ENCODE assay signal across 12 cellular contexts in the genomic region with DNA sequence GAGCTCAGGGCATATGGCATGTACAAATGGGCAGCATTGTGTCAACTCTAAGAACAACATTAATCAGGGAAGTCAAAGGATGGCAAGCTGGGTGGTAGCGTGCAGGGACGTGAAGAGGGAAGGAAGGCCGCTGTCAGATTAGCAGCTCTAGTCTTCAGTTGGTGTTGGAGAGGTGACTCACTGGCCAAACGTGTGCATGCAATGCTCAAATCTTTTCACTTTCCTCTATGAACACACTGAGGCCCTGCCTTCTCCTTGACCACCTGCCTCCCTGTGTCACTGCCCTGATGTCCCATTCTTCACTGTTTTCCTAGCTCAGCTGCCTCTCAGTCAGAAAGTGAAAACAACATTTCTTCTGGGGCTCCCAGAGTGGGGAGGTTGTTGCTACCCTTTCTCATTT. TPM values are rescaled to one million over a fixed set of nuclear protein-coding genes. Genes with fewer than 3 reads are reported as not detected.
DNase-seq lines count a peak whose midpoint lies in the region; ATAC-seq and TF ChIP-seq lines count a peak whose summit lies in the region.
"Had no signal": no experiment of that assay in that cellular context is flagged by ENCODE, and none has a peak within 500 bp of the region (broad histone marks: within the 10 kb centered on the region; RNA-seq: fewer than 3 reads in every experiment).

No MANE protein-coding gene starts in this region.

- H3K27ac ChIP-seq in BLaER1 treated with 17β-estradiol and CSF1 and Interleukin-3, amounts not matched to agents 10 nM and 100 nM = peak overlapping the region in 5 of 11 experiments; percentile 2 to 43 (median 24); a peak in 5 of 22 replicates
- peak overlapping the region; percentile 58 for H3K27ac ChIP-seq in lower lobe of right lung
- H3K27ac ChIP-seq: spleen had no signal

- intact Hi-C loops in lower lobe of right lung (cut with DNase I) = no loop called here
- intact Hi-C loops in Right ventricle myocardium inferior (cut with DNase I) = no loop called here

- peak overlapping the region in 9 of 11 experiments; percentile 4 to 93 (median 79); a peak in 15 of 22 replicates for H3K4me2 ChIP-seq in BLaER1 treated with 17β-estradiol and CSF1 and Interleukin-3, amounts not matched to agents 10 nM and 100 nM

- H3K9ac ChIP-seq in BLaER1 treated with 17β-estradiol and CSF1 and Interleukin-3, amounts not matched to agents 10 nM and 100 nM = peak overlapping the region in 2 of 11 experiments; percentile 17 to 25; a peak in 1 of 22 replicates

- peaks cover 0 to 14% (median 5%) of the 10 kb centered on the region in 11 experiments; a peak in 7 of 22 replicates for H3K9me3 ChIP-seq in BLaER1 treated with 17β-estradiol and CSF1 and Interleukin-3, amounts not matched to agents 10 nM and 100 nM (replicated peaks in 1 of 11)
- H3K9me3 ChIP-seq in lower lobe of right lung = no peaks in the 10 kb centered on the region

- H3K36me3 ChIP-seq in BLaER1 treated with 17β-estradiol and CSF1 and Interleukin-3, amounts not matched to agents 10 nM and 100 nM = no peaks in the 10 kb centered on the region
- H3K36me3 ChIP-seq in lower lobe of right lung = no peaks in the 10 kb centered on the region
- H3K36me3 ChIP-seq: spleen had no signal

- peaks cover 54 to 100% (median 85%) of the 10 kb centered on the region in 10 experiments for H3K4me1 ChIP-seq in BLaER1 treated with 17β-estradiol and CSF1 and Interleukin-3, amounts not matched to agents 10 nM and 100 nM
- peaks cover 28% of the 10 kb centered on the region for H3K4me1 ChIP-seq in lower lobe of right lung
- H3K4me1 ChIP-seq: spleen had no signal

- no peaks in the 10 kb centered on the region for H3K27me3 ChIP-seq in BLaER1 treated with 17β-estradiol and CSF1 and Interleukin-3, amounts not matched to agents 10 nM and 100 nM
- no peaks in the 10 kb centered on the region for H3K27me3 ChIP-seq in lower lobe of right lung (ENCODE audit: low read depth)
- H3K27me3 ChIP-seq: spleen had no signal

- no peak for TF ChIP-seq CTCF in lower lobe of right lung (IDR thresholded peaks at IDR 0.05)

- DNase-seq in LHCN-M2 (ENCODE audit: low read depth) (peak; percentile 71), astrocyte of the hippocampus (ENCODE audit: low read depth, low spot score) (peak; percentile 27), lower lobe of right lung (no peak), Right ventricle myocardium inferior (ENCODE audit: missing footprints) (no peak), cortex of kidney (lab: John Stamatoyannopoulos, UW) (no peak), Ammon's horn (ENCODE audit: low spot score) (no peak)
- DNase-seq: NCI-H187, spleen had no signal

- peak; percentile 30 to 39 for ATAC-seq in lower lobe of right lung
- no peak for ATAC-seq in Right ventricle myocardium inferior
- ATAC-seq in GM21515 (IDR thresholded peaks at IDR 0.05; ENCODE audit: unreplicated experiment) = no peak

- no peak overlapping the region for H3K4me3 ChIP-seq in BLaER1 treated with 17β-estradiol and CSF1 and Interleukin-3, amounts not matched to agents 10 nM and 100 nM
- no peak overlapping the region for H3K4me3 ChIP-seq in lower lobe of right lung
- H3K4me3 ChIP-seq: spleen had no signal

- no peaks in the 10 kb centered on the region for H4K20me1 ChIP-seq in BLaER1 treated with 17β-estradiol and CSF1 and Interleukin-3, amounts not matched to agents 10 nM and 100 nM

RNA-seq across cellular contexts. Expression of a gene that starts 5.9 kb away (rescaled TPM):
- total RNA-seq in LHCN-M2 (2014; rRNA removed) = not detected in 2 replicates
- polyA plus RNA-seq in LHCN-M2 (2012) = not detected
- total RNA-seq in lower lobe of right lung = 813 TPM
- total RNA-seq in Right ventricle myocardium inferior = not detected
- total RNA-seq: fibroblast of villous mesenchyme had no signal

RNA-seq across cellular contexts. Expression of a gene that starts 18.1 kb away (rescaled TPM):
- total RNA-seq in LHCN-M2 (2014; rRNA removed) (not detected in 2 replicates), lower lobe of right lung (not detected), Right ventricle myocardium inferior (not detected)
- not detected for polyA plus RNA-seq in LHCN-M2 (2012)
- total RNA-seq: fibroblast of villous mesenchyme, OCI-LY7 had no signal

RNA-seq across cellular contexts. Expression of a gene that starts 30.4 kb away (rescaled TPM):
- not detected in 2 replicates for total RNA-seq in LHCN-M2 (2014; rRNA removed)
- polyA plus RNA-seq in LHCN-M2 (2012) = 0.16 TPM
- 6.8 TPM for total RNA-seq in lower lobe of right lung
- total RNA-seq in Right ventricle myocardium inferior = 6.3 TPM

RNA-seq across cellular contexts. Expression of a gene that starts 54.9 kb away (rescaled TPM):
- total RNA-seq in LHCN-M2 (2014; rRNA removed) (0.17 TPM in 1 of 2 replicates, not detected in the other), lower lobe of right lung (not detected), Right ventricle myocardium inferior (not detected)
- 0.04 TPM for polyA plus RNA-seq in LHCN-M2 (2012)
- total RNA-seq: OCI-LY7 had no signal

Comparison
In these comparisons a context has a peak if more than half of its experiments do, and no peak if none do; other contexts are left out.
1. DNase-seq: peak in LHCN-M2 (single experiment) and astrocyte of the hippocampus (single experiment); none in lower lobe of right lung (single experiment), Right ventricle myocardium inferior (single experiment), cortex of kidney (single experiment) and Ammon's horn (single experiment).
2. ATAC-seq: peak in lower lobe of right lung (2 of 2); none in Right ventricle myocardium inferior (single experiment) and GM21515 (single experiment).
3. RNA of a gene that starts 5.9 kb away (total RNA-seq): 813 TPM in lower lobe of right lung (single experiment); not detected in Right ventricle myocardium inferior (single experiment) and not detected in LHCN-M2; every median in the first group is over 100 times any median in the second.